In genomic region chr11:110077318-110077717, GRCh38 we compare ENCODE assay signal across 11 cellular contexts. TPM values are rescaled to one million over a fixed set of nuclear protein-coding genes. Genes with fewer than 3 reads are reported as not detected.
DNase-seq lines count a peak whose midpoint lies in the region; ATAC-seq and TF ChIP-seq lines count a peak whose summit lies in the region.
"Had no signal": no experiment of that assay in that cellular context is flagged by ENCODE, and none has a peak within 500 bp of the region (broad histone marks: within the 10 kb centered on the region; RNA-seq: fewer than 3 reads in every experiment).

No MANE protein-coding gene starts in this region.

- no peak for TF ChIP-seq POLR2A in stomach (IDR thresholded peaks at IDR 0.05)

- H3K27ac ChIP-seq in 22Rv1 (peak overlapping the region; percentile 69), mesenchymal stem cell (ENCODE audit: low read length, poor library complexity, severe bottlenecking) (no peak overlapping the region), ascending aorta (no peak overlapping the region), stomach (no peak overlapping the region)
- H3K27ac ChIP-seq: thyroid gland had no signal

- no peaks in the 10 kb centered on the region for H3K36me3 ChIP-seq in mesenchymal stem cell (ENCODE audit: control insufficient read depth in 1 of 2, insufficient read depth in 2 of 2, low read depth in 1 of 2, low read length in 2 of 2)
- no peaks in the 10 kb centered on the region for H3K36me3 ChIP-seq in ascending aorta
- no peaks in the 10 kb centered on the region for H3K36me3 ChIP-seq in stomach
- H3K36me3 ChIP-seq: thyroid gland had no signal

- peaks cover 13% of the 10 kb centered on the region for H3K27me3 Mint-ChIP-seq in activated T-helper 17 cell treated with anti-CD3 and anti-CD28 coated beads, Interleukin-2, amount 50 U/mL, for 72 hours

- peak overlapping the region; percentile 72 for H3K4me3 Mint-ChIP-seq in activated T-helper 17 cell treated with anti-CD3 and anti-CD28 coated beads, Interleukin-2, amount 50 U/mL, for 72 hours

- no peak overlapping the region for H3K18ac ChIP-seq in mesenchymal stem cell (ENCODE audit: low read depth in 1 of 2, low read length in 2 of 2)

- H3K4me1 Mint-ChIP-seq in activated T-helper 17 cell treated with anti-CD3 and anti-CD28 coated beads, Interleukin-2, amount 50 U/mL, for 72 hours, result no peaks in the 10 kb centered on the region

- no peak overlapping the region for H4K91ac ChIP-seq in mesenchymal stem cell (ENCODE audit: low read length)

- H3K79me1 ChIP-seq in mesenchymal stem cell (replicated peaks; ENCODE audit: low read length, poor library complexity, severe bottlenecking), result no peaks in the 10 kb centered on the region

- no CpG with 5 or more reads among the region's 1 CpG for WGBS in mesenchymal stem cell
- 55 to 77% (median 70%) methylated on average over 1 of the region's 1 CpG for WGBS in stomach, 5 donors

- H3K4me1 ChIP-seq in mesenchymal stem cell (ENCODE audit: control insufficient read depth, insufficient read depth, low read depth, low read length) (peaks cover 6% of the 10 kb centered on the region), ascending aorta (no peaks in the 10 kb centered on the region), stomach (peaks cover 0 to 8% (median 0%) of the 10 kb centered on the region in 4 donors)
- H3K4me1 ChIP-seq: thyroid gland had no signal

- TF ChIP-seq EP300 in stomach (IDR thresholded peaks at IDR 0.05), result no peak

- DNase-seq in mesenchymal stem cell (no peak), ascending aorta (ENCODE audit: low spot score in 2 of 2) (no peak), stomach (no peak)
- DNase-seq: activated effector memory CD4-positive, alpha-beta T cell treated with anti-CD3 and anti-CD28 coated beads, Interleukin-2, amount 50 U/mL, for 16 hours; NCI-H1048; thyroid gland had no signal

- H2BK120ac ChIP-seq in mesenchymal stem cell (ENCODE audit: low read depth, low read length), result no peak overlapping the region

- H3K36me3 Mint-ChIP-seq in activated T-helper 17 cell treated with anti-CD3 and anti-CD28 coated beads, Interleukin-2, amount 50 U/mL, for 72 hours (ENCODE audit: low read depth), result no peaks in the 10 kb centered on the region

- H3K9me3 Mint-ChIP-seq in activated T-helper 17 cell treated with anti-CD3 and anti-CD28 coated beads, Interleukin-2, amount 50 U/mL, for 72 hours, result no peaks in the 10 kb centered on the region

- intact Hi-C loops in ascending aorta (cut with DNase I), result no loop called here
- intact Hi-C loops in stomach (cut with DNase I; ENCODE audit: low total_unique reads), result no loop called here

- H2BK5ac ChIP-seq in mesenchymal stem cell (ENCODE audit: low read depth, low read length, poor library complexity, severe bottlenecking), result no peak overlapping the region

- H2BK15ac ChIP-seq in mesenchymal stem cell (ENCODE audit: low read depth, poor library complexity, severe bottlenecking), result no peak overlapping the region

- no peak overlapping the region for H4K8ac ChIP-seq in mesenchymal stem cell (ENCODE audit: low read length)

- no peak for TF ChIP-seq CTCF in 22Rv1 (IDR thresholded peaks at IDR 0.05)
- no peak for TF ChIP-seq CTCF in ascending aorta (IDR thresholded peaks at IDR 0.05)
- no peak for TF ChIP-seq CTCF in stomach (IDR thresholded peaks at IDR 0.05)

- H3K14ac ChIP-seq in mesenchymal stem cell (ENCODE audit: low read length in 2 of 2), result no peak overlapping the region

- no peak overlapping the region for H2BK12ac ChIP-seq in mesenchymal stem cell (ENCODE audit: low read length in 2 of 2)

- H3K27ac Mint-ChIP-seq in activated T-helper 17 cell treated with anti-CD3 and anti-CD28 coated beads, Interleukin-2, amount 50 U/mL, for 72 hours, result peak overlapping the region; percentile 92

- H3K4me2 ChIP-seq in mesenchymal stem cell (ENCODE audit: low read length, poor library complexity, severe bottlenecking), result no peak overlapping the region

- H3K9me3 ChIP-seq in mesenchymal stem cell (ENCODE audit: control insufficient read depth, low read length) (peaks cover 9% of the 10 kb centered on the region), ascending aorta (no peaks in the 10 kb centered on the region), stomach (peaks cover 0 to 5% (median 2%) of the 10 kb centered on the region in 4 donors)
- H3K9me3 ChIP-seq: thyroid gland had no signal

- no peak overlapping the region for H3K23ac ChIP-seq in mesenchymal stem cell (ENCODE audit: low read length in 2 of 2)

- H3K4me3 ChIP-seq in mesenchymal stem cell (ENCODE audit: insufficient read depth in 1 of 2, low read depth in 1 of 2, low read length in 2 of 2) (no peak overlapping the region), ascending aorta (no peak overlapping the region), stomach (no peak overlapping the region)
- H3K4me3 ChIP-seq: thyroid gland had no signal

- no peak overlapping the region for H3K4ac ChIP-seq in mesenchymal stem cell (ENCODE audit: low read depth in 1 of 2, low read length in 2 of 2)

- H3K9ac ChIP-seq in mesenchymal stem cell (ENCODE audit: low read length), result no peak overlapping the region

- H2AFZ ChIP-seq in mesenchymal stem cell (ENCODE audit: low read depth, low read length), result no peak overlapping the region

- H3K27me3 ChIP-seq in mesenchymal stem cell (ENCODE audit: control insufficient read depth in 1 of 2, insufficient read depth in 1 of 2, low read length in 2 of 2) (no peaks in the 10 kb centered on the region), ascending aorta (no peaks in the 10 kb centered on the region), stomach (no peaks in the 10 kb centered on the region)
- H3K27me3 ChIP-seq: thyroid gland had no signal

- ATAC-seq in GM19035 (IDR thresholded peaks at IDR 0.05; ENCODE audit: unreplicated experiment) (peak; percentile 41), HG02885 (IDR thresholded peaks at IDR 0.05; ENCODE audit: poor library complexity, unreplicated experiment) (peak; percentile 9), GM19397 (IDR thresholded peaks at IDR 0.05; ENCODE audit: unreplicated experiment) (no peak)
- peak; percentile 54 for ATAC-seq in activated T-helper 17 cell treated with anti-CD3 and anti-CD28 coated beads, Interleukin-2, amount 50 U/mL, for 72 hours (replicated peaks)

- H2AK5ac ChIP-seq in mesenchymal stem cell (ENCODE audit: low read length, severe bottlenecking), result no peak overlapping the region

RNA-seq across cellular contexts. Expression of gene ZC3H12C, which starts 15.9 kb away (rescaled TPM):
- 1 to 10 TPM; 2.9 to 5.8 TPM for total RNA-seq in activated T-helper 17 cell treated with anti-CD3 and anti-CD28 coated beads, Interleukin-2, amount 50 U/mL, for 72 hours
- polyA plus RNA-seq in mesenchymal stem cell (2013, experiment 1 of 2), result 5.6 TPM
- 5.1 TPM for polyA plus RNA-seq in mesenchymal stem cell (2013, experiment 2 of 2)
- 6.3 TPM for total RNA-seq in ascending aorta
- total RNA-seq in stomach, result 10 to 100 TPM in 4 of 5 donors, 1 to 10 TPM in 1; 3.5 to 23.2 (median 14.5) TPM
- polyA plus RNA-seq in stomach, result 1 to 10 TPM; 1.3 to 1.7 (median 1.5) TPM
